8 cellular contexts compared by ENCODE assay signal in genomic region chr7:151796091-151796870, GRCh38.
A peak's percentile ranks its signal among the peaks of the same experiment; 100 is the strongest.
DNase-seq lines count a peak whose midpoint lies in the region; FAIRE-seq and TF ChIP-seq lines count a peak whose summit lies in the region.

No MANE protein-coding gene starts in this region.

- no peak overlapping the region for H2BK15ac ChIP-seq in H9 (ENCODE audit: low read depth, low read length)

- peaks cover 15 to 26% of the 10 kb centered on the region in 2 experiments for H3K4me1 Mint-ChIP-seq in H9

- no peaks in the 10 kb centered on the region for H3K36me3 Mint-ChIP-seq in H9 (ENCODE audit: insufficient read depth in 1 of 3, low read depth in 3 of 3)

- no peaks in the 10 kb centered on the region for H3K9me3 ChIP-seq in H9 (ENCODE audit: control insufficient read depth, low read depth, low read length)

- H3K27ac ChIP-seq in H9 (ENCODE audit: insufficient read length, low read depth, low read length), result no peak overlapping the region

- no peaks in the 10 kb centered on the region; a peak in 1 of 5 replicates for H3K9me3 Mint-ChIP-seq in H9

- no peak overlapping the region for H3K23ac ChIP-seq in H9 (ENCODE audit: insufficient read length, low read depth, low read length)

- H3K56ac ChIP-seq in H9 (ENCODE audit: insufficient read length, low read depth, low read length), result no peak overlapping the region

- peak overlapping the region in 1 of 3 experiments; percentile 81; a peak in 1 of 7 replicates for H3K27ac Mint-ChIP-seq in H9

- H3K27me3 ChIP-seq in H9 (ENCODE audit: insufficient read depth, low read length), result no peaks in the 10 kb centered on the region

- TF ChIP-seq CTCF in H9 (conservative IDR thresholded peaks at IDR 0.05), result no peak

- DNase-seq in AG08396 (ENCODE audit: low spot score) (peak; percentile 34), HPDE6-E6E7 (ENCODE audit: extremely low spot score) (peak; percentile 84), dermis blood vessel endothelial cell (peak; percentile 25), myocyte (ENCODE audit: low read depth) (peak; percentile 89), NCI-H524 (lab: John Stamatoyannopoulos, UW) (no peak), GM12891 (ENCODE audit: insufficient read length, low spot score) (no peak), H9 (no peak), KBM-7 (no peak)

- no peaks in the 10 kb centered on the region for H3K23me2 ChIP-seq in H9 (ENCODE audit: insufficient read length, low read depth, low read length, poor library complexity, severe bottlenecking)

- no peaks in the 10 kb centered on the region for H3K4me1 ChIP-seq in H9 (ENCODE audit: insufficient read depth, low read length)

- H3K4me2 ChIP-seq in H9 (ENCODE audit: insufficient read depth, insufficient read length, low read length), result no peak overlapping the region

- no peak overlapping the region for H2BK12ac ChIP-seq in H9 (ENCODE audit: insufficient read length, low read depth, low read length)

- H3K9ac ChIP-seq in H9 (ENCODE audit: extremely low read depth, insufficient read length, low read length), result no peak overlapping the region

- no peak overlapping the region for H4K91ac ChIP-seq in H9 (ENCODE audit: insufficient read length, low read depth, low read length)

- no peak overlapping the region for H3K18ac ChIP-seq in H9 (ENCODE audit: insufficient read length, low read depth, low read length)

- H3K14ac ChIP-seq in H9 (ENCODE audit: insufficient read depth, low read length), result no peak overlapping the region

- no peak overlapping the region for H2BK20ac ChIP-seq in H9 (ENCODE audit: low read depth, low read length, poor library complexity, severe bottlenecking)

- in situ Hi-C loops in KBM-7 (cut with MboI; ENCODE audit: low pct_unique_long_range_greater_than_20kb, low sequenced_read_pairs), result no loop called here

- no peak overlapping the region for H3T11ph ChIP-seq in H9 (ENCODE audit: low read length)

- no peak for FAIRE-seq in GM12891 (lab: Jason Lieb, UNC)

- TF ChIP-seq POLR2A in GM12891 (IDR thresholded peaks at IDR 0.05; ENCODE audit: low read depth, low read length), result no peak

- no peak overlapping the region for H3K4ac ChIP-seq in H9 (ENCODE audit: low read depth, low read length)

- peaks cover 3% of the 10 kb centered on the region; the same call in 1 of the 2 replicates for H3K27me3 Mint-ChIP-seq in H9 (ENCODE audit: low read depth)

- H3K79me2 ChIP-seq in H9 (ENCODE audit: insufficient read depth, low read length), result no peaks in the 10 kb centered on the region

- H4K8ac ChIP-seq in H9 (replicated peaks; ENCODE audit: insufficient read length, low read depth, low read length), result no peak overlapping the region

- H4K20me1 ChIP-seq in H9 (ENCODE audit: control insufficient read depth, insufficient read depth, insufficient read length), result no peaks in the 10 kb centered on the region

- H3K4me3 Mint-ChIP-seq in H9, result no peak overlapping the region

- H2BK120ac ChIP-seq in H9 (ENCODE audit: low read depth, low read length, poor library complexity, severe bottlenecking), result no peak overlapping the region

- no peak overlapping the region for H4K5ac ChIP-seq in H9 (ENCODE audit: insufficient read length, low read depth, low read length)

- no peaks in the 10 kb centered on the region for H3K79me1 ChIP-seq in H9 (ENCODE audit: insufficient read depth, low read depth, low read length, poor library complexity, severe bottlenecking)

- H2AK5ac ChIP-seq in H9 (ENCODE audit: insufficient read length, low read length), result no peak overlapping the region

- no CpG with 5 or more reads among the region's 27 CpGs for WGBS in H9 (ENCODE audit: extremely low coverage, insufficient read length, low lambda C conversion rate)

- H2AFZ ChIP-seq in H9 (ENCODE audit: low read length), result no peak overlapping the region

- H2BK5ac ChIP-seq in H9 (ENCODE audit: insufficient read length, low read length), result no peak overlapping the region

TF ChIP-seq in GM12891, 5 proteins besides CTCF, POLR2A, EP300 and RAD21:
- TF ChIP-seq POU2F2 (IDR thresholded peaks at IDR 0.05; ENCODE audit: low read depth, low read length), result no peak
- TF ChIP-seq TAF1 (IDR thresholded peaks at IDR 0.05; ENCODE audit: low read depth, low read length), result no peak
- TF ChIP-seq SPI1 (IDR thresholded peaks at IDR 0.05; ENCODE audit: low read depth, low read length), result no peak
- TF ChIP-seq PAX5 (IDR thresholded peaks at IDR 0.05; ENCODE audit: insufficient read depth, low read length, severe bottlenecking), result no peak
- no peak for TF ChIP-seq POLR2AphosphoS5 (IDR thresholded peaks at IDR 0.05; ENCODE audit: low read depth, low read length)

Comparison
In these comparisons a context has a peak if more than half of its experiments do, and no peak if none do; other contexts are left out.
1. DNase-seq: peak in AG08396 (single experiment), HPDE6-E6E7 (single experiment), dermis blood vessel endothelial cell (single experiment) and myocyte (single experiment); none in NCI-H524 (0 of 2), GM12891 (single experiment), H9 (single experiment) and KBM-7 (single experiment).